ENCODE assay signal across 18 cellular contexts in genomic region chr13:97043302-97043701, GRCh38. TPM values are rescaled to one million over a fixed set of nuclear protein-coding genes. Genes with fewer than 3 reads are reported as not detected.
DNase-seq lines count a peak whose midpoint lies in the region; TF ChIP-seq lines count a peak whose summit lies in the region.
"Had no signal": no experiment of that assay in that cellular context is flagged by ENCODE, and none has a peak within 500 bp of the region (broad histone marks: within the 10 kb centered on the region; RNA-seq: fewer than 3 reads in every experiment).

No MANE protein-coding gene starts in this region.

- DNase-seq in GM23248 = peak; percentile 84
- DNase-seq in astrocyte of the spinal cord (ENCODE audit: low read depth, low spot score) = peak; percentile 86
- peak; percentile 95 for DNase-seq in fibroblast of the conjunctiva (ENCODE audit: low read depth)
- peak; percentile 81 for DNase-seq in skeletal muscle cell (ENCODE audit: low read depth)
- DNase-seq in SW480 (ENCODE audit: low spot score) = no peak
- no peak for DNase-seq in NCI-H1436 (lab: John Stamatoyannopoulos, UW)
- no peak for DNase-seq in NOMO-1 treated with DMSO at 0.1 percent for 48 hours (lab: John Stamatoyannopoulos, UW; ENCODE audit: unreplicated experiment)
- DNase-seq in SIG-M5 treated with dmso at 0.1 percent for 504 hours (lab: John Stamatoyannopoulos, UW; ENCODE audit: unreplicated experiment) = no peak
- DNase-seq: activated CD4-positive, CD25-positive, alpha-beta regulatory T cell treated with anti-CD3 and anti-CD28 coated beads, Interleukin-2, amount 50 U/mL, for 72 hours; activated CD8-positive, alpha-beta memory T cell treated with anti-CD3 and anti-CD28 coated beads, Interleukin-2, amount 10 ng/mL, durations not matched to agents 7 days and 5 days; CD4-positive, alpha-beta T cell; DMS79 treated with DMSO at 0.1 percent for 48 hours; effector CD4-positive, alpha-beta T cell; islet precursor cell; NCI-H1105; stimulated activated CD4-positive, alpha-beta T cell treated with anti-CD3 and anti-CD28 coated beads, Interleukin-4, amount 100 ng/mL, for 4 hours; T-helper 2 cell; transverse colon had no signal

- H3K4me1 ChIP-seq in GM23248 (ENCODE audit: insufficient read depth) = peaks cover 10% of the 10 kb centered on the region; the same call in 1 of the 2 replicates
- H3K4me1 ChIP-seq: transverse colon had no signal

- H3K27me3 ChIP-seq in GM23248 (replicated peaks; ENCODE audit: insufficient read depth) = no peaks in the 10 kb centered on the region
- H3K27me3 ChIP-seq: transverse colon had no signal

- H3K9ac ChIP-seq in GM23248 = 0 out of 2 replicates have a peak overlapping the region, but pooled peaks have one; percentile 2

- no peaks in the 10 kb centered on the region for H3K9me2 ChIP-seq in GM23248 (ENCODE audit: insufficient read depth)

- in situ Hi-C loops in GM23248 (cut with MboI) = no loop called here
- in situ Hi-C loops in astrocyte of the spinal cord (cut with HindIII; ENCODE audit: low sequenced_read_pairs) = no loop called here

- no peaks in the 10 kb centered on the region for H3K36me3 ChIP-seq in GM23248 (ENCODE audit: low read depth)
- H3K36me3 ChIP-seq: transverse colon had no signal

- peak overlapping the region; percentile 29 for H3K27ac ChIP-seq in GM23248
- H3K27ac ChIP-seq: transverse colon had no signal

- H3F3A ChIP-seq in GM23248 (ENCODE audit: insufficient read depth) = peaks cover 5% of the 10 kb centered on the region; the same call in 1 of the 2 replicates

- TF ChIP-seq CTCF in astrocyte of the spinal cord (IDR thresholded peaks at IDR 0.05; ENCODE audit: low read depth, low read length) = no peak

- no peak overlapping the region for H3K4me3 ChIP-seq in GM23248
- H3K4me3 ChIP-seq in astrocyte of the spinal cord (ENCODE audit: low read depth, low read length) = no peak overlapping the region
- no peak overlapping the region for H3K4me3 ChIP-seq in skeletal muscle cell (ENCODE audit: low read depth, low read length)
- H3K4me3 ChIP-seq: transverse colon had no signal

- H3K9me3 ChIP-seq in GM23248 (ENCODE audit: low read depth) = no peaks in the 10 kb centered on the region
- H3K9me3 ChIP-seq: transverse colon had no signal

- H4K20me1 ChIP-seq in GM23248 (ENCODE audit: insufficient read depth) = no peaks in the 10 kb centered on the region

- no peak overlapping the region for H2AFZ ChIP-seq in GM23248

- H3K4me2 ChIP-seq in GM23248 (ENCODE audit: unreplicated experiment) = no peak overlapping the region

- WGBS in GM23248 (ENCODE audit: low coverage in 1 of 2, low lambda C conversion rate in 2 of 2, missing lambda C conversion rate in 2 of 2), 2 experiments = 3 to 5% methylated on average over 2 of the region's 2 CpGs

- no peaks in the 10 kb centered on the region for H3K79me2 ChIP-seq in GM23248 (ENCODE audit: insufficient read depth)

RNA-seq across cellular contexts. Expression of gene OXGR1, which starts 49.0 kb away (rescaled TPM):
- total RNA-seq in GM23248 (2014; rRNA removed; shearing (Covaris generic)) = not detected in 2 replicates
- polyA plus RNA-seq in GM23248 (2016; fragmentation: Nextera tagmentation; extraction: Ambion mirVana) = not detected in 2 replicates
- total RNA-seq: activated CD8-positive, alpha-beta memory T cell treated with anti-CD3 and anti-CD28 coated beads, Interleukin-2, amount 10 ng/mL, durations not matched to agents 7 days and 5 days; CD4-positive, alpha-beta T cell had no signal

Comparison
In these comparisons a context has a peak if more than half of its experiments do, and no peak if none do; other contexts are left out.
1. DNase-seq: peak in GM23248 (single experiment), astrocyte of the spinal cord (single experiment), fibroblast of the conjunctiva (single experiment) and skeletal muscle cell (single experiment); none in SW480 (single experiment), NCI-H1436 (single experiment), NOMO-1 treated with DMSO at 0.1 percent for 48 hours (single experiment) and SIG-M5 treated with dmso at 0.1 percent for 504 hours (single experiment).